Comparison of ENCODE assay signal across 11 cellular contexts in genomic region chr14:74290415-74290814, GRCh38. TPM values are rescaled to one million over a fixed set of nuclear protein-coding genes. Genes with fewer than 3 reads are reported as not detected.
DNase-seq lines count a peak whose midpoint lies in the region; ATAC-seq, FAIRE-seq and TF ChIP-seq lines count a peak whose summit lies in the region.
"Had no signal": no experiment of that assay in that cellular context is flagged by ENCODE, and none has a peak within 500 bp of the region (broad histone marks: within the 10 kb centered on the region; RNA-seq: fewer than 3 reads in every experiment).

No MANE protein-coding gene starts in this region.

- no peak overlapping the region for H3K4me3 ChIP-seq in breast epithelium
- H3K4me3 ChIP-seq in NB4 (ENCODE audit: low read depth, low read length) = no peak overlapping the region
- H3K4me3 ChIP-seq in endothelial cell of umbilical vein (replicated peaks in 1 of 3; ENCODE audit: insufficient read depth in 1 of 3, low read depth in 1 of 3, low read length in 3 of 3) = no peak overlapping the region
- H3K4me3 ChIP-seq in transverse colon = no peak overlapping the region

- no peaks in the 10 kb centered on the region for H3K27me3 ChIP-seq in breast epithelium
- H3K27me3 ChIP-seq in endothelial cell of umbilical vein (ENCODE audit: control insufficient read depth in 2 of 2, insufficient read depth in 2 of 2, low read length in 2 of 2) = no peaks in the 10 kb centered on the region
- no peaks in the 10 kb centered on the region for H3K27me3 ChIP-seq in transverse colon

- intact Hi-C loops in MCF 10A (cut with micrococcal nuclease) (no loop called here), breast epithelium (cut with DNase I; ENCODE audit: low total_unique reads) (no loop called here), endothelial cell of umbilical vein (cut with micrococcal nuclease) (no loop called here), transverse colon (cut with DNase I; ENCODE audit: low total_unique reads) (no loop called here), left colon (cut with DNase I, micrococcal nuclease) (no loop called here)

- no peak overlapping the region for H2AFZ ChIP-seq in endothelial cell of umbilical vein (ENCODE audit: low read depth, low read length)

- no peak overlapping the region for H3K9ac ChIP-seq in endothelial cell of umbilical vein (replicated peaks; ENCODE audit: extremely low read depth, insufficient read depth, low read length)

- WGBS in transverse colon (ENCODE audit: low coverage in 1 of 2), 2 donors = 58 to 75% methylated on average over 3 to 7 of the region's 7 CpGs

- H3K4me1 ChIP-seq in breast epithelium (no peaks in the 10 kb centered on the region), endothelial cell of umbilical vein (ENCODE audit: control insufficient read depth, extremely low read depth, insufficient read depth, low read length) (no peaks in the 10 kb centered on the region), transverse colon (peaks cover 0 to 2% (median 0%) of the 10 kb centered on the region in 4 donors)

- no peaks in the 10 kb centered on the region for H3K36me3 ChIP-seq in breast epithelium
- H3K36me3 ChIP-seq in endothelial cell of umbilical vein (ENCODE audit: control insufficient read depth in 2 of 2, extremely low read depth in 1 of 2, insufficient read depth in 2 of 2, low read length in 2 of 2) = peaks cover 7 to 68% of the 10 kb centered on the region in 2 experiments
- peaks cover 0 to 30% (median 7%) of the 10 kb centered on the region in 4 donors for H3K36me3 ChIP-seq in transverse colon

- CTCF ChIA-PET in MCF 10A (lab: Yijun Ruan, JAX) (interaction anchor here (0.6 to 0.7 kb wide), 4 partner anchors 14 to 738 kb away, joined by 3 read pairs; no protein-coding TSS in a partner anchor), endothelial cell of umbilical vein (lab: Charles Lee) (interaction anchor here (0.6 to 1.2 kb wide), 4 partner anchors 9 to 167 kb away, joined by 3 to 6 read pairs (median 4); no protein-coding TSS in a partner anchor)

- H3K27ac Mint-ChIP-seq in MCF 10A (ENCODE audit: low read depth, unreplicated experiment) = no peak overlapping the region

- no peaks in the 10 kb centered on the region for H3K79me2 ChIP-seq in endothelial cell of umbilical vein (ENCODE audit: control insufficient read depth, insufficient read depth, low read length)

- no peaks in the 10 kb centered on the region for H3K9me3 ChIP-seq in breast epithelium
- H3K9me3 ChIP-seq in endothelial cell of umbilical vein (replicated peaks; ENCODE audit: control insufficient read depth, insufficient read depth, low read length) = no peaks in the 10 kb centered on the region
- H3K9me3 ChIP-seq in transverse colon = no peaks in the 10 kb centered on the region

- peaks cover 2% of the 10 kb centered on the region for H4K20me1 ChIP-seq in endothelial cell of umbilical vein (replicated peaks; ENCODE audit: control insufficient read depth, extremely low read depth, insufficient read depth, low read length)

- in situ Hi-C loops in transverse colon (cut with MboI; ENCODE audit: low pct_ligation_motif_present in 1 of 4, low pct_unique_long_range_greater_than_20kb in 1 of 4, low sequenced_read_pairs in 3 of 4) = no loop called here

- peak; percentile 20 for DNase-seq in MCF 10A (ENCODE audit: unreplicated experiment)
- DNase-seq in breast epithelium (ENCODE audit: low spot score in 2 of 2) = no peak
- DNase-seq in NB4 (ENCODE audit: low read depth) = peak; percentile 25
- peak; percentile 27 for DNase-seq in endothelial cell of umbilical vein (ENCODE audit: low read depth, low spot score)
- DNase-seq in transverse colon = no peak
- DNase-seq in left colon = no peak
- DNase-seq: activated naive CD4-positive, alpha-beta T cell treated with Interleukin-2 at 50 U/mL for 16 hours; NCI-H187 had no signal

- H3K36me3 Mint-ChIP-seq in MCF 10A (ENCODE audit: insufficient read depth, unreplicated experiment) = peaks cover 24% of the 10 kb centered on the region

- POLR2A ChIA-PET in MCF 10A (lab: Yijun Ruan, JAX) (no interaction called here), endothelial cell of umbilical vein (lab: Charles Lee) (no interaction called here)

- peak; percentile 26 for TF ChIP-seq CTCF in MCF 10A (IDR thresholded peaks at IDR 0.05; ENCODE audit: unreplicated experiment)
- peak in 1 of 3 donors; percentile 13 for TF ChIP-seq CTCF in breast epithelium (IDR thresholded peaks at IDR 0.05)
- peak; percentile 43 for TF ChIP-seq CTCF in NB4 (IDR thresholded peaks at IDR 0.05; ENCODE audit: low read depth, low read length)
- TF ChIP-seq CTCF in endothelial cell of umbilical vein (IDR thresholded peaks at IDR 0.05; ENCODE audit: extremely low read depth in 1 of 2, insufficient read depth in 1 of 2, low read depth in 1 of 2, low read length in 2 of 2) = peak; percentile 24 to 54
- TF ChIP-seq CTCF in transverse colon (IDR thresholded peaks at IDR 0.05) = peak in 3 of 5 experiments; percentile 14 to 33 (median 24)

- BruUV-seq in MCF 10A (replicated peaks; lab: Mats Ljungman, UMichigan) (no TSS peak), endothelial cell of umbilical vein (replicated peaks; lab: Mats Ljungman, UMichigan) (no TSS peak)

- H3K27ac ChIP-seq in breast epithelium (no peak overlapping the region), endothelial cell of umbilical vein (ENCODE audit: insufficient read depth, low read depth, low read length) (no peak overlapping the region), transverse colon (no peak overlapping the region)

- no peak for ATAC-seq in GM21825 (IDR thresholded peaks at IDR 0.05; ENCODE audit: unreplicated experiment)
- no peak for ATAC-seq in HG02610 (IDR thresholded peaks at IDR 0.05; ENCODE audit: unreplicated experiment)
- ATAC-seq in left colon = no peak

- no peak overlapping the region for H3K4me3 Mint-ChIP-seq in MCF 10A (ENCODE audit: unreplicated experiment)

- no peak overlapping the region for H3K4me2 ChIP-seq in endothelial cell of umbilical vein (ENCODE audit: insufficient read depth, low read length)

- no peak for TF ChIP-seq EP300 in transverse colon (IDR thresholded peaks at IDR 0.05; ENCODE audit: low read depth)

- no peaks in the 10 kb centered on the region for H3K4me1 Mint-ChIP-seq in MCF 10A (ENCODE audit: insufficient read depth, unreplicated experiment)

- no peaks in the 10 kb centered on the region for H3K27me3 Mint-ChIP-seq in MCF 10A (ENCODE audit: insufficient read depth, unreplicated experiment)

- dilution Hi-C loops in endothelial cell of umbilical vein (cut with MboI; ENCODE audit: extremely low pct_ligation_motif_present, low sequenced_read_pairs) = no loop called here

- FAIRE-seq in endothelial cell of umbilical vein (lab: Jason Lieb, UNC) = peak; percentile 35

- no peaks in the 10 kb centered on the region for H3K9me3 Mint-ChIP-seq in MCF 10A (ENCODE audit: unreplicated experiment)

- no peak for TF ChIP-seq POLR2A in breast epithelium (IDR thresholded peaks at IDR 0.05)
- no peak for TF ChIP-seq POLR2A in NB4 (IDR thresholded peaks at IDR 0.05; ENCODE audit: extremely low read depth, insufficient read length)
- no peak for TF ChIP-seq POLR2A in endothelial cell of umbilical vein (IDR thresholded peaks at IDR 0.05; ENCODE audit: low read depth, low read length)
- no peak for TF ChIP-seq POLR2A in transverse colon (IDR thresholded peaks at IDR 0.05)

- no peaks in the 10 kb centered on the region for H3K9me1 ChIP-seq in endothelial cell of umbilical vein (replicated peaks; ENCODE audit: control insufficient read depth, extremely low read depth, insufficient read depth, low read length)

TF ChIP-seq in endothelial cell of umbilical vein, 7 proteins besides CTCF, POLR2A, EP300 and RAD21:
- TF ChIP-seq JUN (IDR thresholded peaks at IDR 0.05; ENCODE audit: borderline replicate concordance, insufficient read depth, insufficient read length, low read depth) = no peak
TF ChIP-seq in endothelial cell of umbilical vein: peak in this region for 0.

RNA-seq across cellular contexts. Expression of gene ABCD4, which starts 12.3 kb away (rescaled TPM):
- 26.6 and 30.8 TPM in 2 replicates for total RNA-seq in MCF 10A (2022)
- 10 to 100 TPM; 38.2 to 57.0 (median 54.7) TPM for total RNA-seq in breast epithelium
- total RNA-seq in endothelial cell of umbilical vein = 81.6 and 84.2 TPM in 2 replicates
- polyA plus RNA-seq in endothelial cell of umbilical vein = 50.6 and 58.2 TPM in 2 replicates
- 23.9 and 30.7 TPM in 2 replicates for polyA plus RNA-seq in endothelial cell of umbilical vein (2011; cell fraction: cytosol; rRNA removed)
- 269 and 325 TPM in 2 replicates for polyA plus RNA-seq in endothelial cell of umbilical vein (2011; cell fraction: nucleus; rRNA removed)
- polyA plus RNA-seq in endothelial cell of umbilical vein (2012) = 34.1 and 38.5 TPM in 2 replicates
- 64.0 and 70.6 TPM in 2 replicates for polyA minus RNA-seq in endothelial cell of umbilical vein
- polyA minus RNA-seq in endothelial cell of umbilical vein (2011; cell fraction: cytosol; rRNA and poly(A)+ RNA removed) = 9.8 TPM
- polyA minus RNA-seq in endothelial cell of umbilical vein (2011; cell fraction: nucleus; rRNA and poly(A)+ RNA removed) = 88.4 and 109 TPM in 2 replicates
- 100 to 1,000 TPM in 1 of 4 donors, 10 to 100 TPM in 3; 51.6 to 107 (median 73.1) TPM for total RNA-seq in transverse colon
- total RNA-seq in left colon = 10 to 100 TPM; 52.6 to 54.0 TPM

RNA-seq across cellular contexts. Expression of gene VSX2, which starts 51.2 kb away (rescaled TPM):
- total RNA-seq in MCF 10A (2022) (not detected in 2 replicates), breast epithelium (not detected), endothelial cell of umbilical vein (not detected in 2 replicates), transverse colon (not detected), left colon (not detected)
- polyA plus RNA-seq in endothelial cell of umbilical vein = not detected in 2 replicates
- 0.01 TPM in 1 of 2 replicates, not detected in the other for polyA plus RNA-seq in endothelial cell of umbilical vein (2011; cell fraction: cytosol; rRNA removed)
- not detected in 2 replicates for polyA plus RNA-seq in endothelial cell of umbilical vein (2011; cell fraction: nucleus; rRNA removed)
- polyA plus RNA-seq in endothelial cell of umbilical vein (2012) = 0.05 TPM in 1 of 2 replicates, not detected in the other
- not detected in 2 replicates for polyA minus RNA-seq in endothelial cell of umbilical vein
- not detected for polyA minus RNA-seq in endothelial cell of umbilical vein (2011; cell fraction: cytosol; rRNA and poly(A)+ RNA removed)
- not detected in 2 replicates for polyA minus RNA-seq in endothelial cell of umbilical vein (2011; cell fraction: nucleus; rRNA and poly(A)+ RNA removed)
- total RNA-seq: mononuclear cell had no signal

RNA-seq across cellular contexts. Expression of gene VRTN, which starts 57.9 kb away (rescaled TPM):
- total RNA-seq in MCF 10A (2022) (not detected in 2 replicates), breast epithelium (not detected), endothelial cell of umbilical vein (not detected in 2 replicates), transverse colon (not detected), left colon (not detected)
- 0.02 and 0.03 TPM in 2 replicates for polyA plus RNA-seq in endothelial cell of umbilical vein
- polyA plus RNA-seq in endothelial cell of umbilical vein (2011; cell fraction: cytosol; rRNA removed) = not detected in 2 replicates
- not detected in 2 replicates for polyA plus RNA-seq in endothelial cell of umbilical vein (2011; cell fraction: nucleus; rRNA removed)
- not detected in 2 replicates for polyA plus RNA-seq in endothelial cell of umbilical vein (2012)
- not detected in 2 replicates for polyA minus RNA-seq in endothelial cell of umbilical vein
- not detected for polyA minus RNA-seq in endothelial cell of umbilical vein (2011; cell fraction: cytosol; rRNA and poly(A)+ RNA removed)
- not detected in 2 replicates for polyA minus RNA-seq in endothelial cell of umbilical vein (2011; cell fraction: nucleus; rRNA and poly(A)+ RNA removed)
- total RNA-seq: mononuclear cell had no signal

Comparison
In these comparisons a context has a peak if more than half of its experiments do, and no peak if none do; other contexts are left out.
1. DNase-seq: peak in MCF 10A (single experiment), NB4 (single experiment) and endothelial cell of umbilical vein (single experiment); none in breast epithelium (0 of 2), transverse colon (single experiment) and left colon (0 of 2).